Comparison of ENCODE assay signal across 19 cellular contexts in the genomic region with DNA sequence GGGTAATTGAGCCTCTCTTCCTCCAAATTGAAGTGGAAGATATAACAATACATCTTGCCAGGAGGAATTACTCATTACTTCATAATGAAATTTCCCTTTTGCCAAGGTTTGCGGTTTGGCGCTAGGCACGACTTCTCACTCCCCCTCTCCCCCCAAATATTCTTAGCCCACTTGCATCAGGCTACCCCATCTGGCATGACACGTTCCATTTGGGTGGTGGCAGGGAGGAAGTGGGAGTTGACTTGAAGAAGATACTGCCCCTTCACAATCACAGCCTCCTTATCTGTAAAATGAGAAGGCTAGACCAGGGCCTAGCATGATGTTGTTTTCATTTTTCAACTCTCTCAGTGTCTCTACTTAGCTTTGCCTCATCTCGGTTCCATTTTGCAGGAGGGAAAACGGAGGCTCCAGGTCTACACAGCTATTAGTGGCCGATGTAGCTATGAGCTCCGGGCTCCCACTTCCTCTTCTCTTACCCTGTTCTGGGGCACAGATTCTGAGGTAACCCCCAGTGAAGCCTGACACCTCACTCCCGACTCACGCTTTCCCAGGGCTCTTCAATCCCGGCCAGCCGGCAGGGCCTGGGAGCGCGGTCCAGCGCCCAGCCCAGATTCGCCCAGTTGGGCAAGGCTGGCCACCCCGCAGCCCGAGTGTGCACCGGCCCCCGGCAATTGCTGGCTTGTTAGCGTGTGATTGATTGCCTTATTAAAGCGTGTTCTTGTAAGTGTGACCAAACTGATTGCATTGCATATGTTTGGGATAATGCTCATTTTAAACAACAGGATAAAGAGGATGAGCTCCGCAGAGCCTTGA. TPM values are rescaled to one million over a fixed set of nuclear protein-coding genes. Genes with fewer than 3 reads are reported as not detected.
DNase-seq lines count a peak whose midpoint lies in the region; ATAC-seq, FAIRE-seq and TF ChIP-seq lines count a peak whose summit lies in the region.
"Had no signal": no experiment of that assay in that cellular context is flagged by ENCODE, and none has a peak within 500 bp of the region (broad histone marks: within the 10 kb centered on the region; RNA-seq: fewer than 3 reads in every experiment).

No MANE protein-coding gene starts in this region.

- POLR2A ChIA-PET in H1 (lab: Charles Lee; ENCODE audit: partially characterized antibody): interaction anchor here (0.6 to 0.7 kb wide), 2 partner anchors 316 to 337 kb away, joined by 3 read pairs; no protein-coding TSS in a partner anchor

- H3K27ac ChIP-seq in H1 (ENCODE audit: low read depth, low read length) (no peak overlapping the region), osteoblast (ENCODE audit: low read depth, low read length) (no peak overlapping the region), small intestine (ENCODE audit: low read depth in 1 of 2, low read length in 1 of 2) (no peak overlapping the region)
- H3K27ac ChIP-seq: heart right ventricle, VCaP had no signal

- H2BK5ac ChIP-seq in H1 (ENCODE audit: low read depth, low read length): no peak overlapping the region

- H2BK120ac ChIP-seq in H1 (replicated peaks; ENCODE audit: low read depth, low read length): no peak overlapping the region

- no peak for TF ChIP-seq RAD21 in H1 (IDR thresholded peaks at IDR 0.05 in 1 of 2, conservative IDR thresholded peaks at IDR 0.05 in 1 of 2; ENCODE audit: low read depth in 2 of 2, low read length in 2 of 2)

- H3K4me3 ChIP-seq in H1 (ENCODE audit: extremely low read depth in 1 of 4, insufficient read depth in 2 of 4, low read depth in 3 of 4, low read length in 4 of 4) (no peak overlapping the region), osteoblast (ENCODE audit: insufficient read depth, low read length) (no peak overlapping the region), small intestine (ENCODE audit: low read depth in 1 of 2, low read length in 2 of 2) (no peak overlapping the region)
- H3K4me3 ChIP-seq: heart right ventricle had no signal

- no peak for TF ChIP-seq POLR2A in H1 (IDR thresholded peaks at IDR 0.05; ENCODE audit: control extremely low read depth in 1 of 2, low read depth in 2 of 2, low read length in 2 of 2)

- H3K79me2 ChIP-seq in H1 (ENCODE audit: control insufficient read depth in 1 of 2, insufficient read depth in 2 of 2, low read length in 2 of 2) (no peaks in the 10 kb centered on the region), osteoblast (ENCODE audit: insufficient read depth, low read length) (no peaks in the 10 kb centered on the region)

- H3K36me3 ChIP-seq in H1 (ENCODE audit: control insufficient read depth in 2 of 4, insufficient read depth in 4 of 4, low read length in 3 of 4) (peaks cover 0 to 20% (median 0%) of the 10 kb centered on the region in 4 experiments; a peak in 1 of 8 replicates), osteoblast (ENCODE audit: insufficient read depth, low read length) (no peaks in the 10 kb centered on the region), small intestine (ENCODE audit: control insufficient read depth in 2 of 2, insufficient read depth in 2 of 2, low read length in 2 of 2) (no peaks in the 10 kb centered on the region)
- H3K36me3 ChIP-seq: heart right ventricle had no signal

- peaks cover 99 to 100% (median 100%) of the 10 kb centered on the region in 4 experiments for H3K27me3 ChIP-seq in H1 (replicated peaks in 1 of 4; ENCODE audit: control insufficient read depth in 3 of 4, extremely low read depth in 1 of 4, insufficient read depth in 3 of 4, low read length in 3 of 4)
- peaks cover 83% of the 10 kb centered on the region for H3K27me3 ChIP-seq in osteoblast (ENCODE audit: insufficient read depth, low read length)
- peaks cover 15 to 79% of the 10 kb centered on the region in 2 donors for H3K27me3 ChIP-seq in small intestine (ENCODE audit: control insufficient read depth in 2 of 2, insufficient read depth in 2 of 2, low read length in 2 of 2)

- H3K18ac ChIP-seq in H1 (ENCODE audit: extremely low read depth, low read length): no peak overlapping the region

- H2BK20ac ChIP-seq in H1 (ENCODE audit: low read length): no peak overlapping the region

- H3K4me2 ChIP-seq in H1 (ENCODE audit: insufficient read depth in 1 of 2, low read depth in 2 of 2, low read length in 2 of 2) (no peak overlapping the region), osteoblast (ENCODE audit: insufficient read depth, low read length) (peak overlapping the region; percentile 11)

- H3K4me1 ChIP-seq in H1 (replicated peaks in 1 of 4; ENCODE audit: control insufficient read depth in 3 of 4, insufficient read depth in 4 of 4, low read length in 3 of 4) (peaks cover 0 to 30% (median 14%) of the 10 kb centered on the region in 4 experiments; a peak in 6 of 7 replicates), osteoblast (ENCODE audit: insufficient read depth, low read length) (peaks cover 7% of the 10 kb centered on the region), small intestine (ENCODE audit: control insufficient read depth in 2 of 2, insufficient read depth in 1 of 2, low read depth in 1 of 2, low read length in 1 of 2) (no peaks in the 10 kb centered on the region)

- H2AFZ ChIP-seq in H1 (ENCODE audit: low read length) (no peak overlapping the region), osteoblast (ENCODE audit: low read length) (no peak overlapping the region)

- no peak overlapping the region for H4K8ac ChIP-seq in H1 (ENCODE audit: extremely low read depth, insufficient read depth, low read length)

- H3K4ac ChIP-seq in H1 (replicated peaks; ENCODE audit: insufficient read length, low read depth, low read length): no peak overlapping the region

- H4K91ac ChIP-seq in H1 (replicated peaks; ENCODE audit: insufficient read length, low read length): no peak overlapping the region

- CTCF ChIA-PET in H1 (lab: Charles Lee; ENCODE audit: partially characterized antibody): interaction anchor here (0.6 to 2.7 kb wide), 11 partner anchors 9 to 776 kb away, joined by 3 to 14 read pairs (median 4); a partner anchor contains a TSS

- TF ChIP-seq CTCF in H1 (IDR thresholded peaks at IDR 0.05; ENCODE audit: control extremely low read depth in 1 of 3, insufficient read depth in 1 of 3, low read depth in 1 of 3, low read length in 3 of 3) (no peak), osteoblast (IDR thresholded peaks at IDR 0.05; ENCODE audit: extremely low read depth, low read depth, low read length) (no peak)

- no peak overlapping the region for H2BK15ac ChIP-seq in H1 (ENCODE audit: low read length)

- peaks cover 27 to 43% of the 10 kb centered on the region in 2 experiments for H4K20me1 ChIP-seq in H1 (replicated peaks in 1 of 2; ENCODE audit: control insufficient read depth in 1 of 2, insufficient read depth in 2 of 2, low read length in 2 of 2)
- H4K20me1 ChIP-seq in osteoblast (ENCODE audit: insufficient read depth, low read length): no peaks in the 10 kb centered on the region

- FAIRE-seq in H1 (lab: Jason Lieb, UNC) (no peak), small intestine (lab: Jason Lieb, UNC) (no peak)

- no peak for TF ChIP-seq EP300 in H1 (IDR thresholded peaks at IDR 0.05; ENCODE audit: borderline replicate concordance in 1 of 2, low read depth in 2 of 2, low read length in 2 of 2)

- no peaks in the 10 kb centered on the region for H3K79me1 ChIP-seq in H1 (ENCODE audit: low read depth, low read length)

- no peak overlapping the region for H3K56ac ChIP-seq in H1 (replicated peaks; ENCODE audit: insufficient read length, low read depth, low read length)

- H3K9me3 ChIP-seq in H1 (ENCODE audit: insufficient read depth in 2 of 2, low read depth in 1 of 2, low read length in 1 of 2): no peaks in the 10 kb centered on the region
- H3K9me3 ChIP-seq in osteoblast (ENCODE audit: low read depth, low read length): no peaks in the 10 kb centered on the region
- H3K9me3 ChIP-seq in small intestine (ENCODE audit: control insufficient read depth, low read depth): no peaks in the 10 kb centered on the region
- H3K9me3 ChIP-seq: heart right ventricle had no signal

- no peak overlapping the region for H3K14ac ChIP-seq in H1 (ENCODE audit: insufficient read length)

- no peak overlapping the region for H4K5ac ChIP-seq in H1 (ENCODE audit: insufficient read length, low read depth, low read length)

- no peak overlapping the region for H3K23ac ChIP-seq in H1 (ENCODE audit: insufficient read length)

- H2BK12ac ChIP-seq in H1 (ENCODE audit: low read depth, low read length): no peak overlapping the region

- no peak for ATAC-seq in GM21360 (IDR thresholded peaks at IDR 0.05; ENCODE audit: unreplicated experiment)
- no peak for ATAC-seq in HG02981 (IDR thresholded peaks at IDR 0.05; ENCODE audit: unreplicated experiment)
- ATAC-seq: heart right ventricle had no signal

- H2AK5ac ChIP-seq in H1 (ENCODE audit: low read depth, low read length): no peak overlapping the region

- H3K9ac ChIP-seq in H1 (replicated peaks in 1 of 4; ENCODE audit: extremely low read depth in 1 of 4, low read depth in 3 of 4, low read length in 3 of 4): no peak overlapping the region

- peak; percentile 47 for DNase-seq in ELF-1 (ENCODE audit: low read depth, low spot score)
- peak; percentile 81 for DNase-seq in M059J (ENCODE audit: low read depth)
- DNase-seq in H1 (ENCODE audit: low read depth in 1 of 2, low spot score in 2 of 2): no peak
- peak; percentile 94 for DNase-seq in osteoblast (ENCODE audit: insufficient read length, low spot score, missing footprints)
- no peak for DNase-seq in small intestine
- no peak for DNase-seq in stimulated activated naive CD4-positive, alpha-beta T cell (lab: John Stamatoyannopoulos, UW)
- DNase-seq: caudate nucleus; CD4-positive, alpha-beta memory T cell; heart right ventricle; NCI-H1694; NCI-H748 treated with DMSO at 0.1 percent for 48 hours; SHP77 treated with DMSO at 0.1 percent for 48 hours had no signal

- peaks cover 2% of the 10 kb centered on the region; the same call in 1 of the 2 replicates for H3K23me2 ChIP-seq in H1 (ENCODE audit: low read depth, low read length)

- 20% methylated on average over 23 of the region's 23 CpGs; no CpG with 5 or more reads in 1 of the 2 experiments for WGBS in H1 (ENCODE audit: extremely low coverage in 1 of 2, insufficient coverage in 1 of 2, insufficient read length in 1 of 2, insufficient replicate concordance in 2 of 2, low coverage in 1 of 2, low lambda C conversion rate in 2 of 2, missing lambda C conversion rate in 1 of 2), 2 experiments
- 11 to 22% (median 20%) methylated on average over 23 of the region's 23 CpGs for WGBS in small intestine, 3 donors

RNA-seq across cellular contexts. Expression of a gene that starts 6.5 kb away (rescaled TPM):
- not detected in 2 replicates for total RNA-seq in M059J (2014; rRNA removed; shearing (Covaris generic))
- not detected in 2 replicates for total RNA-seq in H1 (2021; fragmentation: NEBNext Ultra II Directional; extraction: Animal tissue kit (Norgen Biotek cat#: 25700))
- polyA plus RNA-seq in H1 (2011; rRNA removed): 0.02 TPM in 1 of 2 replicates, not detected in the other
- polyA plus RNA-seq in H1 (2011; cell fraction: cytosol; rRNA removed): not detected
- not detected for polyA plus RNA-seq in H1 (2011; cell fraction: nucleus; rRNA removed)
- 0.13 TPM in 1 of 4 replicates, not detected in the others for polyA plus RNA-seq in H1 (2012, experiment 1 of 2)
- 0.07 TPM for polyA plus RNA-seq in H1 (2012, experiment 2 of 2)
- polyA plus RNA-seq in H1 (2013, experiment 1 of 2): not detected
- polyA plus RNA-seq in H1 (2013, experiment 2 of 2): not detected
- polyA minus RNA-seq in H1 (2011; rRNA and poly(A)+ RNA removed): not detected in 2 replicates
- not detected for polyA minus RNA-seq in H1 (2011; cell fraction: cytosol; rRNA and poly(A)+ RNA removed)
- polyA minus RNA-seq in H1 (2011; cell fraction: nucleus; rRNA and poly(A)+ RNA removed): not detected
- not detected in 2 replicates for total RNA-seq in osteoblast
- polyA plus RNA-seq in small intestine: not detected
- total RNA-seq: CD4-positive, alpha-beta memory T cell; heart right ventricle; liver; skeletal muscle tissue; subcutaneous adipose tissue had no signal
- polyA plus RNA-seq: CD4-positive, alpha-beta memory T cell; heart right ventricle; liver had no signal

RNA-seq across cellular contexts. Expression of a gene that starts 49.2 kb away (rescaled TPM):
- 1.4 and 3.4 TPM in 2 replicates for total RNA-seq in M059J (2014; rRNA removed; shearing (Covaris generic))
- not detected in 2 replicates for total RNA-seq in H1 (2021; fragmentation: NEBNext Ultra II Directional; extraction: Animal tissue kit (Norgen Biotek cat#: 25700))
- polyA plus RNA-seq in H1 (2011; rRNA removed) (not detected in 2 replicates), small intestine (not detected)
- not detected for polyA plus RNA-seq in H1 (2011; cell fraction: cytosol; rRNA removed)
- polyA plus RNA-seq in H1 (2011; cell fraction: nucleus; rRNA removed): not detected
- 0.07 TPM in 1 of 4 replicates, not detected in the others for polyA plus RNA-seq in H1 (2012, experiment 1 of 2)
- polyA plus RNA-seq in H1 (2012, experiment 2 of 2): not detected
- not detected for polyA plus RNA-seq in H1 (2013, experiment 1 of 2)
- polyA plus RNA-seq in H1 (2013, experiment 2 of 2): not detected
- not detected in 2 replicates for polyA minus RNA-seq in H1 (2011; rRNA and poly(A)+ RNA removed)
- not detected for polyA minus RNA-seq in H1 (2011; cell fraction: cytosol; rRNA and poly(A)+ RNA removed)
- not detected for polyA minus RNA-seq in H1 (2011; cell fraction: nucleus; rRNA and poly(A)+ RNA removed)
- total RNA-seq in osteoblast: 6.2 and 8.0 TPM in 2 replicates
- total RNA-seq: CD4-positive, alpha-beta memory T cell; heart right ventricle; liver; neural crest cell had no signal
- polyA plus RNA-seq: CD4-positive, alpha-beta memory T cell; heart right ventricle had no signal

Comparison
In these comparisons a context has a peak if more than half of its experiments do, and no peak if none do; other contexts are left out.
1. DNase-seq: peak in ELF-1 (single experiment), M059J (single experiment) and osteoblast (single experiment); none in H1 (0 of 2), small intestine (single experiment) and stimulated activated naive CD4-positive, alpha-beta T cell (0 of 6).